Comparison of ENCODE assay signal across 8 cellular contexts in the genomic region with DNA sequence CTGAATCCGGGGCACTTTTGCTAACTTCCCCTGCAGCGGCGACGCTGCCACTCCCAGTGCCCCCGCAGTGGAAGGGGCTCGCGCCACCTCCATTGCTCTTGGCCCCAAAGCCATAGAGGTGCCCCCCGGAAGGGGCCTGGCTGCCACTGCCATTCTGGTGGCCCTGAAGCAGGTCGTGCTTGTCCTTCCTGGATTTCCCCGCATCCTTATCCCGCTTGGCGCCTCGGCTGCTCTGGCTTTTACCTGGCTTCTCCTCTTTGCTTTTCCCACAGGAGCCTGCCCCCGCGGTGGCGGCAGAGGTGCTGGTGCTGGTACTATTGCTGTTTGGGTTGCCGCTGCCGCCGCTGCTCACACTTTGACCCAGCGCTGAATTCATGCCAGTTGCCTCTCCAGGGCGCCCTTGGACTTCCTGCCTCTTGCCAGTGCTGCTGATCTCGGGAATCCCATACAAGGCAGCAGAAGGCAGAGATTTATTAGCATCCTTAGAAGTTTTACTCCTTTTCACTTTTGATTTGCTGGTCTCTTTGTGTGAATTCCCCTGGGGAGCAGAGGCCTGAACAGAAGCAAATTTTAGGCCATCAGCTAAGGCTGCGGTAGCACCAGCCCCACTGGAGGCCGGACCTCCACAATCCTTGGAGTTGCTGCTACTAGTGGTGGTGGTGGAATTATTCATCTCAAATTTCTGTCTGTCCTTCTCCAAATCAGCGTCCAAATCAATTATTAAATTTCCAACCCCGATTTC. TPM values are rescaled to one million over a fixed set of nuclear protein-coding genes. Genes with fewer than 3 reads are reported as not detected.
DNase-seq lines count a peak whose midpoint lies in the region; ATAC-seq and TF ChIP-seq lines count a peak whose summit lies in the region.
"Had no signal": no experiment of that assay in that cellular context is flagged by ENCODE, and none has a peak within 500 bp of the region (broad histone marks: within the 10 kb centered on the region; RNA-seq: fewer than 3 reads in every experiment).

No MANE protein-coding gene starts in this region.

- H3K27ac ChIP-seq in liver (ENCODE audit: low read depth in 1 of 2, low read length in 2 of 2) (peak overlapping the region; percentile 77 to 83), tibial artery (peak overlapping the region; percentile 81 to 83)

- H3K27me3 ChIP-seq in liver (ENCODE audit: control insufficient read depth in 4 of 4, insufficient read depth in 4 of 4, low read length in 3 of 4) (no peaks in the 10 kb centered on the region), tibial artery (no peaks in the 10 kb centered on the region)

- H3K36me3 ChIP-seq in liver (ENCODE audit: control insufficient read depth in 4 of 4, insufficient read depth in 3 of 4, low read depth in 1 of 4, low read length in 3 of 4) (no peaks in the 10 kb centered on the region), tibial artery (no peaks in the 10 kb centered on the region)

- peak overlapping the region; percentile 55 to 70 (median 60) for H3K4me3 ChIP-seq in liver (ENCODE audit: low read depth in 1 of 3, low read length in 3 of 3)
- H3K4me3 ChIP-seq in tibial artery: peak overlapping the region; percentile 50 to 53

- H3K4me3 Mint-ChIP-seq in activated T-cell treated with anti-CD3 and anti-CD28 coated beads, Interleukin-2, amount 50 U/mL, for 72 hours: no peak overlapping the region
- H3K4me3 Mint-ChIP-seq: IgD-negative memory B cell had no signal

- intact Hi-C loops in tibial artery (cut with DNase I; ENCODE audit: low total_unique reads): no loop called here

- no peaks in the 10 kb centered on the region for H3K36me3 Mint-ChIP-seq in activated T-cell treated with anti-CD3 and anti-CD28 coated beads, Interleukin-2, amount 50 U/mL, for 72 hours (ENCODE audit: insufficient read depth in 2 of 2)
- H3K36me3 Mint-ChIP-seq: IgD-negative memory B cell had no signal

- ATAC-seq in HG03159 (IDR thresholded peaks at IDR 0.05; ENCODE audit: unreplicated experiment) (no peak), GM21786 (IDR thresholded peaks at IDR 0.05; ENCODE audit: unreplicated experiment) (no peak)
- ATAC-seq in activated T-cell treated with anti-CD3 and anti-CD28 coated beads, Interleukin-2, amount 50 U/mL, for 72 hours (replicated peaks in 1 of 2): no peak

- H3K4me1 ChIP-seq in liver (ENCODE audit: control insufficient read depth in 4 of 4, insufficient read depth in 4 of 4, low read length in 3 of 4) (peaks cover 0 to 51% (median 24%) of the 10 kb centered on the region in 4 donors), tibial artery (peaks cover 0 to 32% (median 10%) of the 10 kb centered on the region in 4 donors)

- peak overlapping the region; percentile 23 to 63 for H3K9ac ChIP-seq in liver (ENCODE audit: low read depth in 1 of 2, low read length in 2 of 2)

- peaks cover 8% of the 10 kb centered on the region for H3K27me3 Mint-ChIP-seq in activated T-cell treated with anti-CD3 and anti-CD28 coated beads, Interleukin-2, amount 50 U/mL, for 72 hours (ENCODE audit: low read depth)

- DNase-seq in LHCN-M2 (ENCODE audit: low read depth) (peak; percentile 65), cerebellar cortex (ENCODE audit: low spot score) (peak; percentile 61), tibial artery (peak; percentile 50 to 77)
- no peak for DNase-seq in activated T-cell treated with anti-CD3 and anti-CD28 coated beads, Interleukin-2, amount 50 U/mL, for 72 hours

- H3K9me3 ChIP-seq in liver (ENCODE audit: control insufficient read depth in 4 of 4, low read length in 3 of 4) (no peaks in the 10 kb centered on the region), tibial artery (no peaks in the 10 kb centered on the region)

- H3K4me1 Mint-ChIP-seq in activated T-cell treated with anti-CD3 and anti-CD28 coated beads, Interleukin-2, amount 50 U/mL, for 72 hours (ENCODE audit: low read depth): peaks cover 20% of the 10 kb centered on the region

- H3K27ac Mint-ChIP-seq in activated T-cell treated with anti-CD3 and anti-CD28 coated beads, Interleukin-2, amount 50 U/mL, for 72 hours: no peak overlapping the region

- no peaks in the 10 kb centered on the region for H3K9me3 Mint-ChIP-seq in activated T-cell treated with anti-CD3 and anti-CD28 coated beads, Interleukin-2, amount 50 U/mL, for 72 hours

- TF ChIP-seq CTCF in liver (IDR thresholded peaks at IDR 0.05; ENCODE audit: low read depth, low read length, missing input control) (no peak), tibial artery (IDR thresholded peaks at IDR 0.05) (no peak)

- TF ChIP-seq RAD21 in liver (IDR thresholded peaks at IDR 0.05): peak; percentile 59 to 72

- WGBS in liver: 27% methylated on average over 26 of the region's 26 CpGs

TF ChIP-seq in liver, 16 proteins besides CTCF, POLR2A, EP300 and RAD21:
- TF ChIP-seq, protein P1, sequence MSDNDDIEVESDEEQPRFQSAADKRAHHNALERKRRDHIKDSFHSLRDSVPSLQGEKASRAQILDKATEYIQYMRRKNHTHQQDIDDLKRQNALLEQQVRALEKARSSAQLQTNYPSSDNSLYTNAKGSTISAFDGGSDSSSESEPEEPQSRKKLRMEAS (IDR thresholded peaks at IDR 0.05): no peak
- TF ChIP-seq, protein P2, sequence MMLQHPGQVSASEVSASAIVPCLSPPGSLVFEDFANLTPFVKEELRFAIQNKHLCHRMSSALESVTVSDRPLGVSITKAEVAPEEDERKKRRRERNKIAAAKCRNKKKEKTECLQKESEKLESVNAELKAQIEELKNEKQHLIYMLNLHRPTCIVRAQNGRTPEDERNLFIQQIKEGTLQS (IDR thresholded peaks at IDR 0.05): no peak
- TF ChIP-seq GABPA (IDR thresholded peaks at IDR 0.05 in 1 of 2, conservative IDR thresholded peaks at IDR 0.05 in 1 of 2) (no peak), SP1 (IDR thresholded peaks at IDR 0.05) (no peak), EGR1 (IDR thresholded peaks at IDR 0.05; ENCODE audit: low read depth in 2 of 2) (no peak), TAF1 (conservative IDR thresholded peaks at IDR 0.05) (no peak), HNF4A (conservative IDR thresholded peaks at IDR 0.05) (peak; percentile 60 to 65), YY1 (IDR thresholded peaks at IDR 0.05) (peak; percentile 56), NR2F2 (IDR thresholded peaks at IDR 0.05) (peak; percentile 35), RXRA (IDR thresholded peaks at IDR 0.05) (peak in 1 of 2 donors; percentile 43), HNF4G (IDR thresholded peaks at IDR 0.05) (peak; percentile 21), JUND (IDR thresholded peaks at IDR 0.05) (peak in 1 of 2 donors; percentile 12), FOXA1 (IDR thresholded peaks at IDR 0.05) (no peak), FOXA2 (IDR thresholded peaks at IDR 0.05) (no peak)
- TF ChIP-seq, protein P3, sequence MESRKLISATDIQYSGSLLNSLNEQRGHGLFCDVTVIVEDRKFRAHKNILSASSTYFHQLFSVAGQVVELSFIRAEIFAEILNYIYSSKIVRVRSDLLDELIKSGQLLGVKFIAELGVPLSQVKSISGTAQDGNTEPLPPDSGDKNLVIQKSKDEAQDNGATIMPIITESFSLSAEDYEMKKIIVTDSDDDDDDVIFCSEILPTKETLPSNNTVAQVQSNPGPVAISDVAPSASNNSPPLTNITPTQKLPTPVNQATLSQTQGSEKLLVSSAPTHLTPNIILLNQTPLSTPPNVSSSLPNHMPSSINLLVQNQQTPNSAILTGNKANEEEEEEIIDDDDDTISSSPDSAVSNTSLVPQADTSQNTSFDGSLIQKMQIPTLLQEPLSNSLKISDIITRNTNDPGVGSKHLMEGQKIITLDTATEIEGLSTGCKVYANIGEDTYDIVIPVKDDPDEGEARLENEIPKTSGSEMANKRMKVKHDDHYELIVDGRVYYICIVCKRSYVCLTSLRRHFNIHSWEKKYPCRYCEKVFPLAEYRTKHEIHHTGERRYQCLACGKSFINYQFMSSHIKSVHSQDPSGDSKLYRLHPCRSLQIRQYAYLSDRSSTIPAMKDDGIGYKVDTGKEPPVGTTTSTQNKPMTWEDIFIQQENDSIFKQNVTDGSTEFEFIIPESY (IDR thresholded peaks at IDR 0.05): no peak
- TF ChIP-seq, protein P4, sequence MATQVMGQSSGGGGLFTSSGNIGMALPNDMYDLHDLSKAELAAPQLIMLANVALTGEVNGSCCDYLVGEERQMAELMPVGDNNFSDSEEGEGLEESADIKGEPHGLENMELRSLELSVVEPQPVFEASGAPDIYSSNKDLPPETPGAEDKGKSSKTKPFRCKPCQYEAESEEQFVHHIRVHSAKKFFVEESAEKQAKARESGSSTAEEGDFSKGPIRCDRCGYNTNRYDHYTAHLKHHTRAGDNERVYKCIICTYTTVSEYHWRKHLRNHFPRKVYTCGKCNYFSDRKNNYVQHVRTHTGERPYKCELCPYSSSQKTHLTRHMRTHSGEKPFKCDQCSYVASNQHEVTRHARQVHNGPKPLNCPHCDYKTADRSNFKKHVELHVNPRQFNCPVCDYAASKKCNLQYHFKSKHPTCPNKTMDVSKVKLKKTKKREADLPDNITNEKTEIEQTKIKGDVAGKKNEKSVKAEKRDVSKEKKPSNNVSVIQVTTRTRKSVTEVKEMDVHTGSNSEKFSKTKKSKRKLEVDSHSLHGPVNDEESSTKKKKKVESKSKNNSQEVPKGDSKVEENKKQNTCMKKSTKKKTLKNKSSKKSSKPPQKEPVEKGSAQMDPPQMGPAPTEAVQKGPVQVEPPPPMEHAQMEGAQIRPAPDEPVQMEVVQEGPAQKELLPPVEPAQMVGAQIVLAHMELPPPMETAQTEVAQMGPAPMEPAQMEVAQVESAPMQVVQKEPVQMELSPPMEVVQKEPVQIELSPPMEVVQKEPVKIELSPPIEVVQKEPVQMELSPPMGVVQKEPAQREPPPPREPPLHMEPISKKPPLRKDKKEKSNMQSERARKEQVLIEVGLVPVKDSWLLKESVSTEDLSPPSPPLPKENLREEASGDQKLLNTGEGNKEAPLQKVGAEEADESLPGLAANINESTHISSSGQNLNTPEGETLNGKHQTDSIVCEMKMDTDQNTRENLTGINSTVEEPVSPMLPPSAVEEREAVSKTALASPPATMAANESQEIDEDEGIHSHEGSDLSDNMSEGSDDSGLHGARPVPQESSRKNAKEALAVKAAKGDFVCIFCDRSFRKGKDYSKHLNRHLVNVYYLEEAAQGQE (IDR thresholded peaks at IDR 0.05): no peak

RNA-seq across cellular contexts. Expression of a gene that starts 2.1 kb away (rescaled TPM):
- total RNA-seq in LHCN-M2 (2014; rRNA removed) (9.0 and 19.4 TPM in 2 replicates), liver (1 to 10 TPM; 3.9 to 7.6 TPM)
- polyA plus RNA-seq in LHCN-M2 (2012): 3.0 TPM
- polyA plus RNA-seq in liver: 1 to 10 TPM; 1.4 to 2.5 TPM
- under 1 TPM in 1 of 2 donors, not detected in 1; 0.05 TPM for total RNA-seq in activated T-cell treated with anti-CD3 and anti-CD28 coated beads, Interleukin-2, amount 50 U/mL, for 72 hours

Comparison
In these comparisons a context has a peak if more than half of its experiments do, and no peak if none do; other contexts are left out.
1. DNase-seq: peak in LHCN-M2 (single experiment), cerebellar cortex (single experiment) and tibial artery (2 of 2); none in activated T-cell treated with anti-CD3 and anti-CD28 coated beads, Interleukin-2, amount 50 U/mL, for 72 hours (0 of 2).